20 cellular contexts compared by ENCODE assay signal in genomic region chr7:33728779-33729646, GRCh38.
"Had no signal": no experiment of that assay in that cellular context is flagged by ENCODE, and none has a peak within 500 bp of the region (broad histone marks: within the 10 kb centered on the region; RNA-seq: fewer than 3 reads in every experiment).

No MANE protein-coding gene starts in this region.

- H3K27me3 Mint-ChIP-seq: central memory CD8-positive, alpha-beta T cell; natural killer cell treated with Interleukin-12 subunit alpha and Interleukin-12 subunit beta and Interleukin-15 and Interleukin-18, amount 100 ng/mL, for 72 hours; stimulated activated naive B cell treated with anti-CD40 and anti-IgM and Interleukin-4, amounts not matched to agents 10 μg/mL and 1 μg/mL and 100 μg/mL, for 72 hours; stimulated activated naive CD8-positive, alpha-beta T cell treated with anti-CD3 and anti-CD28 coated beads, Interleukin-15, amount 100 ng/mL, for 72 hours had no signal

- H3K79me2 ChIP-seq: parathyroid adenoma had no signal

- H3K27me3 ChIP-seq: esophagus squamous epithelium, gastroesophageal sphincter, sigmoid colon, testis, tibial nerve had no signal

- H3K9me3 Mint-ChIP-seq: natural killer cell treated with Interleukin-12 subunit alpha and Interleukin-12 subunit beta and Interleukin-15 and Interleukin-18, amount 100 ng/mL, for 72 hours had no signal

- ATAC-seq: gastroesophageal sphincter; left cardiac atrium; natural killer cell treated with Interleukin-12 subunit alpha and Interleukin-12 subunit beta and Interleukin-15 and Interleukin-18, amount 100 ng/mL, for 72 hours; psoas muscle; stimulated activated naive B cell treated with anti-CD40 and anti-IgM and Interleukin-4, amounts not matched to agents 10 μg/mL and 1 μg/mL and 100 μg/mL, for 72 hours; stimulated activated naive CD8-positive, alpha-beta T cell treated with anti-CD3 and anti-CD28 coated beads, Interleukin-15, amount 100 ng/mL, for 72 hours had no signal

- H3K9ac ChIP-seq: parathyroid adenoma had no signal

- H3K27ac Mint-ChIP-seq: natural killer cell treated with Interleukin-12 subunit alpha and Interleukin-12 subunit beta and Interleukin-15 and Interleukin-18, amount 100 ng/mL, for 72 hours; stimulated activated naive B cell treated with anti-CD40 and anti-IgM and Interleukin-4, amounts not matched to agents 10 μg/mL and 1 μg/mL and 100 μg/mL, for 72 hours had no signal

- H3K36me3 ChIP-seq: esophagus squamous epithelium, gastroesophageal sphincter, sigmoid colon had no signal

- H3K4me1 ChIP-seq: esophagus squamous epithelium, gastroesophageal sphincter, testis, tibial nerve had no signal

- H3K36me3 Mint-ChIP-seq: natural killer cell treated with Interleukin-12 subunit alpha and Interleukin-12 subunit beta and Interleukin-15 and Interleukin-18, amount 100 ng/mL, for 72 hours had no signal

- DNase-seq: effector memory CD4-positive, alpha-beta T cell; esophagus squamous epithelium; foreskin fibroblast; glutamatergic neuron; kidney; left cardiac atrium; psoas muscle; retina; sigmoid colon; stimulated activated CD4-positive, alpha-beta T cell treated with anti-CD3 and anti-CD28 coated beads, Interleukin-2, amount 100 ng/mL, for 24 hours; stimulated activated CD4-positive, alpha-beta T cell treated with anti-CD3 and anti-CD28 coated beads, Interleukin-4, amount 100 ng/mL, for 4 hours; stimulated activated naive B cell treated with anti-CD40 and anti-IgM and Interleukin-4, amounts not matched to agents 10 μg/mL and 1 μg/mL and 100 μg/mL, for 72 hours; stimulated activated naive CD8-positive, alpha-beta T cell treated with anti-CD3 and anti-CD28 coated beads, Interleukin-15, amount 100 ng/mL, for 72 hours; testis had no signal

- H3K4me1 Mint-ChIP-seq: central memory CD8-positive, alpha-beta T cell; stimulated activated naive B cell treated with anti-CD40 and anti-IgM and Interleukin-4, amounts not matched to agents 10 μg/mL and 1 μg/mL and 100 μg/mL, for 72 hours; stimulated activated naive CD8-positive, alpha-beta T cell treated with anti-CD3 and anti-CD28 coated beads, Interleukin-15, amount 100 ng/mL, for 72 hours had no signal

- H3K9me3 ChIP-seq: esophagus squamous epithelium, gastroesophageal sphincter, psoas muscle, sigmoid colon, testis, tibial nerve had no signal

- H3K4me3 Mint-ChIP-seq: central memory CD8-positive, alpha-beta T cell; natural killer cell treated with Interleukin-12 subunit alpha and Interleukin-12 subunit beta and Interleukin-15 and Interleukin-18, amount 100 ng/mL, for 72 hours; stimulated activated naive B cell treated with anti-CD40 and anti-IgM and Interleukin-4, amounts not matched to agents 10 μg/mL and 1 μg/mL and 100 μg/mL, for 72 hours; stimulated activated naive CD8-positive, alpha-beta T cell treated with anti-CD3 and anti-CD28 coated beads, Interleukin-15, amount 100 ng/mL, for 72 hours had no signal

- H2AFZ ChIP-seq: parathyroid adenoma had no signal

- H3K27ac ChIP-seq: esophagus squamous epithelium, gastroesophageal sphincter, parathyroid adenoma, psoas muscle, sigmoid colon, skin epidermis, testis, tibial nerve had no signal

- H3K4me3 ChIP-seq: esophagus squamous epithelium, gastroesophageal sphincter, psoas muscle, sigmoid colon, skin epidermis, testis, tibial nerve had no signal
